10 cellular contexts compared by ENCODE assay signal in genomic region chr14:69133206-69134125, GRCh38. TPM values are rescaled to one million over a fixed set of nuclear protein-coding genes. Genes with fewer than 3 reads are reported as not detected.
DNase-seq lines count a peak whose midpoint lies in the region; ATAC-seq, FAIRE-seq and TF ChIP-seq lines count a peak whose summit lies in the region.
"Had no signal": no experiment of that assay in that cellular context is flagged by ENCODE, and none has a peak within 500 bp of the region (broad histone marks: within the 10 kb centered on the region; RNA-seq: fewer than 3 reads in every experiment).

No MANE protein-coding gene starts in this region.

- intact Hi-C loops in A673 (cut with micrococcal nuclease; ENCODE audit: unreplicated experiment) = loop anchor here (5.0 kb wide), 1 partner anchor 329 kb away; no protein-coding TSS in a partner anchor
- intact Hi-C loops in activated CD8-positive, alpha-beta T cell treated with anti-CD3 and anti-CD28 coated beads for 36 hours (cut with micrococcal nuclease) = loop anchor here (5.0 kb wide), 1 partner anchor 59 kb away; the partner anchor contains the start of gene EXD2

- CTCF ChIA-PET in A673 (lab: Charles Lee) = interaction anchor here (1.0 kb wide), 1 partner anchor 11 kb away, joined by 3 read pairs; no protein-coding TSS in a partner anchor
- CTCF ChIA-PET in activated CD8-positive, alpha-beta T cell treated with anti-CD3 and anti-CD28 coated beads for 36 hours (lab: Charles Lee) = interaction anchor here (1.0 to 14.3 kb wide), 7 partner anchors 16 to 327 kb away, joined by 3 to 218 read pairs (median 6); partner anchors contain the start of gene DCAF5

- H3K4me1 ChIP-seq in A673 (ENCODE audit: insufficient read depth, low read length, poor library complexity, severe bottlenecking) = peaks cover 58% of the 10 kb centered on the region

- peak; percentile 69 for FAIRE-seq in H54 (lab: Jason Lieb, UNC)
- FAIRE-seq: GM12878 had no signal

- peak; percentile 63 for ATAC-seq in activated CD8-positive, alpha-beta T cell treated with anti-CD3 and anti-CD28 coated beads for 36 hours
- ATAC-seq: GM12878 had no signal

- TF ChIP-seq POLR2A in H54 (IDR thresholded peaks at IDR 0.05; ENCODE audit: low read depth, low read length) = no peak

- peak; percentile 54 for DNase-seq in A673 (ENCODE audit: low spot score)
- no peak for DNase-seq in H54 (ENCODE audit: insufficient read length, low spot score)
- DNase-seq in activated CD8-positive, alpha-beta T cell treated with anti-CD3 and anti-CD28 coated beads for 36 hours = peak; percentile 60
- DNase-seq in immature natural killer cell = no peak
- DNase-seq in hippocampal formation (lab: John Stamatoyannopoulos, UW) = no peak
- DNase-seq in iPS-NIHi11 (ENCODE audit: low spot score) = no peak
- DNase-seq in substantia nigra (lab: John Stamatoyannopoulos, UW) = no peak
- DNase-seq in NCI-H526 treated with DMSO at 0.1 percent for 48 hours (lab: John Stamatoyannopoulos, UW) = no peak
- DNase-seq: cerebellar nuclear complex had no signal

- no peaks in the 10 kb centered on the region for H3K9me3 Mint-ChIP-seq in activated CD8-positive, alpha-beta T cell treated with anti-CD3 and anti-CD28 coated beads for 36 hours
- H3K9me3 Mint-ChIP-seq in immature natural killer cell = no peaks in the 10 kb centered on the region

- no peak for TF ChIP-seq CTCF in A673 (conservative IDR thresholded peaks at IDR 0.05; ENCODE audit: low read depth, low read length)
- TF ChIP-seq CTCF in activated CD8-positive, alpha-beta T cell treated with anti-CD3 and anti-CD28 coated beads for 36 hours (IDR thresholded peaks at IDR 0.05) = no peak

- no peaks in the 10 kb centered on the region for H3K9me3 ChIP-seq in A673 (ENCODE audit: low read depth, low read length, poor library complexity, severe bottlenecking)

- H3K4me1 Mint-ChIP-seq in activated CD8-positive, alpha-beta T cell treated with anti-CD3 and anti-CD28 coated beads for 36 hours (ENCODE audit: low read depth) = peaks cover 86% of the 10 kb centered on the region
- H3K4me1 Mint-ChIP-seq in immature natural killer cell = peaks cover 71 to 89% of the 10 kb centered on the region in 2 donors

- H3K4me3 ChIP-seq in A673 (ENCODE audit: low read depth, low read length, poor library complexity, severe bottlenecking) = peak overlapping the region; percentile 1
- H3K4me3 ChIP-seq: GM12878 had no signal

- H3K27ac ChIP-seq in A673 (ENCODE audit: low read depth, low read length, poor library complexity, severe bottlenecking) (peak overlapping the region; percentile 62), substantia nigra (ENCODE audit: low read depth, low read length, poor library complexity, severe bottlenecking) (no peak overlapping the region)

- peak overlapping the region; percentile 97 for H3K27ac Mint-ChIP-seq in activated CD8-positive, alpha-beta T cell treated with anti-CD3 and anti-CD28 coated beads for 36 hours
- peak overlapping the region; percentile 14 to 58 (median 28) for H3K27ac Mint-ChIP-seq in immature natural killer cell

- H3K4me3 Mint-ChIP-seq in activated CD8-positive, alpha-beta T cell treated with anti-CD3 and anti-CD28 coated beads for 36 hours = peak overlapping the region; percentile 28
- peak overlapping the region in 1 of 5 donors; percentile 16 for H3K4me3 Mint-ChIP-seq in immature natural killer cell

- no peaks in the 10 kb centered on the region for H3K36me3 ChIP-seq in A673 (ENCODE audit: insufficient read depth, low read length, poor library complexity, severe bottlenecking)

- H3K36me3 Mint-ChIP-seq in activated CD8-positive, alpha-beta T cell treated with anti-CD3 and anti-CD28 coated beads for 36 hours (ENCODE audit: low read depth) = peaks cover 9% of the 10 kb centered on the region
- H3K36me3 Mint-ChIP-seq in immature natural killer cell = peaks cover 0 to under 1% (median 0%) of the 10 kb centered on the region in 3 donors

- no peaks in the 10 kb centered on the region for H3K27me3 Mint-ChIP-seq in activated CD8-positive, alpha-beta T cell treated with anti-CD3 and anti-CD28 coated beads for 36 hours
- no peaks in the 10 kb centered on the region for H3K27me3 Mint-ChIP-seq in immature natural killer cell (ENCODE audit: low read depth in 3 of 3)

- BruUV-seq in A673 (replicated peaks; lab: Mats Ljungman, UMichigan) = no TSS peak

- POLR2A ChIA-PET in A673 (lab: Charles Lee; ENCODE audit: low non-redundant PET) = no interaction called here
- POLR2A ChIA-PET in activated CD8-positive, alpha-beta T cell treated with anti-CD3 and anti-CD28 coated beads for 36 hours (lab: Charles Lee) = interaction anchor here (0.6 to 4.3 kb wide), 5 partner anchors 10 to 305 kb away, joined by 3 to 27 read pairs (median 4); partner anchors contain the start of genes DCAF5 and EXD2

- no peaks in the 10 kb centered on the region for H3K27me3 ChIP-seq in A673 (replicated peaks; ENCODE audit: insufficient read depth, low read depth, low read length, poor library complexity)

RNA-seq across cellular contexts. Expression of gene DCAF5, which starts 19.5 kb away (rescaled TPM):
- 22.0 and 26.8 TPM in 2 replicates for total RNA-seq in A673 (2021)
- total RNA-seq in activated CD8-positive, alpha-beta T cell treated with anti-CD3 and anti-CD28 coated beads for 36 hours = 10 to 100 TPM; 34.3 to 36.5 TPM
- 100 to 1,000 TPM in 1 of 3 donors, 10 to 100 TPM in 2; 68.7 to 121 (median 71.6) TPM for polyA plus RNA-seq in immature natural killer cell

RNA-seq across cellular contexts. Expression of gene EXD2, which starts 57.8 kb away (rescaled TPM):
- 8.1 and 10.7 TPM in 2 replicates for total RNA-seq in A673 (2021)
- 10 to 100 TPM in 1 of 2 experiments, 1 to 10 TPM in 1; 9.4 to 10.7 TPM for total RNA-seq in activated CD8-positive, alpha-beta T cell treated with anti-CD3 and anti-CD28 coated beads for 36 hours
- 1 to 10 TPM; 2.2 to 4.8 (median 3.5) TPM for polyA plus RNA-seq in immature natural killer cell

Comparison
In these comparisons a context has a peak if more than half of its experiments do, and no peak if none do; other contexts are left out.
1. DNase-seq: peak in A673 (single experiment) and activated CD8-positive, alpha-beta T cell treated with anti-CD3 and anti-CD28 coated beads for 36 hours (single experiment); none in H54 (single experiment), immature natural killer cell (0 of 3), hippocampal formation (0 of 2), iPS-NIHi11 (single experiment), substantia nigra (0 of 49) and NCI-H526 treated with DMSO at 0.1 percent for 48 hours (single experiment).